ENCODE assay signal across 13 cellular contexts in the genomic region with DNA sequence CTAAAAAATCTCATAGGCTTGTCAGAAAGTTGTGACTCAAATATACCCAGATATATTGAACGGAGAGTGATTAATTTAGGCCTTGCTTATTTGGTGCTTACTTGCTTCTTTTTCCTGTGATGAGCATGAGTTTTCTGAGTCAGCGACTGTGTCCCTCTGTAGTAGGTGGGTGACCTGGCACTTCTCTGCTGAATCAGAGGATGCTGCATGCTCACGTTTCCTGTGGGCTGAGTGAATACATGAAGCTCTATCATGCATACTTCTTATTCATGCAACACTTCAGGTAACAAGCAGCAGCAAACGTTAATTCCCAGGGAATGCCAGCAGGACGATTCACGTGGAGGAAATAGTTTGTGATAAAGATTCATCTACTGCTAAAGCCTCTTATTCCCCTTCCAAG.
DNase-seq lines count a peak whose midpoint lies in the region.
"Had no signal": no experiment of that assay in that cellular context is flagged by ENCODE, and none has a peak within 500 bp of the region (broad histone marks: within the 10 kb centered on the region; RNA-seq: fewer than 3 reads in every experiment).

No MANE protein-coding gene starts in this region.

- intact Hi-C loops in activated T-helper 2 cell treated with anti-CD3 and anti-CD28 coated beads, Interferon-gamma antibody, Interleukin-2, Interleukin-4, amounts not matched to agents 10 μg/mL and 5 μg/mL and 100 μg/mL, durations not matched to agents 14 hours and 24 hours and 36 hours (cut with micrococcal nuclease): no loop called here

- no peak overlapping the region for H3K4me3 Mint-ChIP-seq in activated T-helper 2 cell treated with anti-CD3 and anti-CD28 coated beads, Interferon-gamma antibody, Interleukin-2, Interleukin-4, amounts not matched to agents 10 μg/mL and 5 μg/mL and 100 μg/mL, durations not matched to agents 14 hours and 24 hours and 36 hours (ENCODE audit: low read depth)

- no peaks in the 10 kb centered on the region for H3K9me3 Mint-ChIP-seq in activated T-helper 2 cell treated with anti-CD3 and anti-CD28 coated beads, Interferon-gamma antibody, Interleukin-2, Interleukin-4, amounts not matched to agents 10 μg/mL and 5 μg/mL and 100 μg/mL, durations not matched to agents 14 hours and 24 hours and 36 hours

- peak; percentile 52 for DNase-seq in activated CD8-positive, alpha-beta memory T cell treated with anti-CD3 and anti-CD28 coated beads, Interleukin-2, amount 50 U/mL, for 48 hours
- no peak for DNase-seq in activated CD8-positive, alpha-beta memory T cell treated with anti-CD3 and anti-CD28 coated beads for 24 hours
- DNase-seq in RKO (ENCODE audit: low spot score) (peak; percentile 88), epithelial cell of prostate (ENCODE audit: low read depth, low spot score) (peak; percentile 88), NCI-H82 treated with DMSO at 0.1 percent for 48 hours (lab: John Stamatoyannopoulos, UW; ENCODE audit: unreplicated experiment) (no peak), NAMALWA (ENCODE audit: low spot score) (no peak)
- DNase-seq in stimulated activated CD4-positive, alpha-beta T cell treated with anti-CD3 and anti-CD28 coated beads, Interleukin-4, amount 100 ng/mL, for 1 hour: peak; percentile 3
- DNase-seq in activated T-helper 2 cell treated with anti-CD3 and anti-CD28 coated beads, Interferon-gamma antibody, Interleukin-2, Interleukin-4, amounts not matched to agents 10 μg/mL and 5 μg/mL and 100 μg/mL, durations not matched to agents 14 hours and 24 hours and 36 hours (ENCODE audit: low spot score): no peak
- DNase-seq: body of pancreas, NCI-H1105 treated with DMSO at 0.1 percent for 48 hours, NCI-H69, posterior cingulate gyrus, upper lobe of left lung had no signal

- H3K4me1 Mint-ChIP-seq in activated T-helper 2 cell treated with anti-CD3 and anti-CD28 coated beads, Interferon-gamma antibody, Interleukin-2, Interleukin-4, amounts not matched to agents 10 μg/mL and 5 μg/mL and 100 μg/mL, durations not matched to agents 14 hours and 24 hours and 36 hours (ENCODE audit: low read depth): no peaks in the 10 kb centered on the region

- H3K27ac ChIP-seq in epithelial cell of prostate: peak overlapping the region; percentile 81
- H3K27ac ChIP-seq: body of pancreas, upper lobe of left lung had no signal

- no peaks in the 10 kb centered on the region for H3K36me3 Mint-ChIP-seq in activated T-helper 2 cell treated with anti-CD3 and anti-CD28 coated beads, Interferon-gamma antibody, Interleukin-2, Interleukin-4, amounts not matched to agents 10 μg/mL and 5 μg/mL and 100 μg/mL, durations not matched to agents 14 hours and 24 hours and 36 hours (ENCODE audit: low read depth)

- no peak overlapping the region for H3K27ac Mint-ChIP-seq in activated T-helper 2 cell treated with anti-CD3 and anti-CD28 coated beads, Interferon-gamma antibody, Interleukin-2, Interleukin-4, amounts not matched to agents 10 μg/mL and 5 μg/mL and 100 μg/mL, durations not matched to agents 14 hours and 24 hours and 36 hours

- H3K27me3 Mint-ChIP-seq in activated T-helper 2 cell treated with anti-CD3 and anti-CD28 coated beads, Interferon-gamma antibody, Interleukin-2, Interleukin-4, amounts not matched to agents 10 μg/mL and 5 μg/mL and 100 μg/mL, durations not matched to agents 14 hours and 24 hours and 36 hours (ENCODE audit: low read depth): peaks cover 2% of the 10 kb centered on the region

Comparison
In these comparisons a context has a peak if more than half of its experiments do, and no peak if none do; other contexts are left out.
1. DNase-seq: peak in activated CD8-positive, alpha-beta memory T cell treated with anti-CD3 and anti-CD28 coated beads, Interleukin-2, amount 50 U/mL, for 48 hours (single experiment), RKO (single experiment), epithelial cell of prostate (single experiment) and stimulated activated CD4-positive, alpha-beta T cell treated with anti-CD3 and anti-CD28 coated beads, Interleukin-4, amount 100 ng/mL, for 1 hour (single experiment); none in activated CD8-positive, alpha-beta memory T cell treated with anti-CD3 and anti-CD28 coated beads for 24 hours (single experiment), activated T-helper 2 cell treated with anti-CD3 and anti-CD28 coated beads, Interferon-gamma antibody, Interleukin-2, Interleukin-4, amounts not matched to agents 10 μg/mL and 5 μg/mL and 100 μg/mL, durations not matched to agents 14 hours and 24 hours and 36 hours (single experiment), NCI-H82 treated with DMSO at 0.1 percent for 48 hours (single experiment) and NAMALWA (single experiment).